9 cellular contexts compared by ENCODE assay signal in the genomic region with DNA sequence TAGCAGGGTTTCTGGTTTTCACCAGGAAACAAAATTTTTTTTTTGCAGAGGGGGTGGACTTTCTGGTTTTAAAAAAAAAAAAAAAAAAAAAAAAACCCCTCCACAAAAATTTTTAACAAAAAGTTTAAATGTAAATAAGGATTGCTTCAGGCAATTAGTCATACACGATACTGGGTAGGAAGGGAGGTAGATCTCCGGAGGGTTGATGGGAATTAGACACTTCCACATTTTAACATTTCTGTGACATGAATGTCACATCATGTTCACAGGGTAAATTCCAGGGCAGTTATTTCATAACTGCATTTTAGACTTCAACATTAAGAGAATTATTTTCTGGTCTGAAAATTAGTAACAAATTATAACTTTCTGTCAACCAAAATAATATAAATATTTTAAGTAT. TPM values are rescaled to one million over a fixed set of nuclear protein-coding genes. Genes with fewer than 3 reads are reported as not detected.
DNase-seq lines count a peak whose midpoint lies in the region; ATAC-seq and TF ChIP-seq lines count a peak whose summit lies in the region.
"Had no signal": no experiment of that assay in that cellular context is flagged by ENCODE, and none has a peak within 500 bp of the region (broad histone marks: within the 10 kb centered on the region; RNA-seq: fewer than 3 reads in every experiment).

No MANE protein-coding gene starts in this region.

- 6 to 22% (median 9%) methylated on average over 2 of the region's 2 CpGs for WGBS in psoas muscle, 3 donors

- H3K4me1 Mint-ChIP-seq in activated CD4-positive, alpha-beta T cell treated with anti-CD3 and anti-CD28 coated beads, Interleukin-2, amount 10 ng/mL, durations not matched to agents 24 days and 14 days: peaks cover 46% of the 10 kb centered on the region

- CTCF ChIA-PET in PC-9 (lab: Charles Lee): no interaction called here

- POLR2A ChIA-PET in PC-9 (lab: Charles Lee; ENCODE audit: unreplicated experiment): no interaction called here

- no peaks in the 10 kb centered on the region for H3K9me3 Mint-ChIP-seq in activated CD4-positive, alpha-beta T cell treated with anti-CD3 and anti-CD28 coated beads, Interleukin-2, amount 10 ng/mL, durations not matched to agents 24 days and 14 days

- H3K36me3 ChIP-seq in PC-9 (ENCODE audit: low read depth): 0 out of 2 replicates have a peak, but pooled peaks cover 6% of the 10 kb centered on the region
- H3K36me3 ChIP-seq in psoas muscle (ENCODE audit: insufficient read depth in 1 of 2, low read depth in 1 of 2): peaks cover 8 to 56% of the 10 kb centered on the region in 2 donors
- H3K36me3 ChIP-seq in MG63: peaks cover 30% of the 10 kb centered on the region

- H3K4me3 Mint-ChIP-seq in activated CD4-positive, alpha-beta T cell treated with anti-CD3 and anti-CD28 coated beads, Interleukin-2, amount 10 ng/mL, durations not matched to agents 24 days and 14 days: peak overlapping the region; percentile 38

- no TSS peak for BruUV-seq in PC-9 (replicated peaks; lab: Mats Ljungman, UMichigan)

- peak overlapping the region; percentile 41; the same call in 1 of the 2 replicates for H3K27ac ChIP-seq in PC-9
- peak overlapping the region; percentile 28 for H3K27ac ChIP-seq in epithelial cell of prostate
- H3K27ac ChIP-seq in psoas muscle: peak overlapping the region; percentile 58
- H3K27ac ChIP-seq: SJSA1 had no signal

- TF ChIP-seq CTCF in PC-9 (conservative IDR thresholded peaks at IDR 0.05): no peak
- no peak for TF ChIP-seq CTCF in psoas muscle (IDR thresholded peaks at IDR 0.05)

- H3K4me3 ChIP-seq in PC-9: no peak overlapping the region
- H3K4me3 ChIP-seq in psoas muscle: no peak overlapping the region
- no peak overlapping the region for H3K4me3 ChIP-seq in MG63
- H3K4me3 ChIP-seq: SJSA1 had no signal

- H3F3A ChIP-seq in PC-9 (ENCODE audit: insufficient read depth, low read depth): peaks cover 7% of the 10 kb centered on the region; the same call in 1 of the 2 replicates

- intact Hi-C loops in activated CD4-positive, alpha-beta T cell treated with anti-CD3 and anti-CD28 coated beads, Interleukin-2, amount 10 ng/mL, durations not matched to agents 24 days and 14 days (cut with micrococcal nuclease): no loop called here
- intact Hi-C loops in PC-9 (cut with micrococcal nuclease; ENCODE audit: unreplicated experiment) (no loop called here), psoas muscle (cut with DNase I) (no loop called here), Right ventricle myocardium inferior (cut with DNase I) (no loop called here)

- H3K36me3 Mint-ChIP-seq in activated CD4-positive, alpha-beta T cell treated with anti-CD3 and anti-CD28 coated beads, Interleukin-2, amount 10 ng/mL, durations not matched to agents 24 days and 14 days (ENCODE audit: low read depth): peaks cover 56% of the 10 kb centered on the region

- no peaks in the 10 kb centered on the region for H3K9me2 ChIP-seq in PC-9 (ENCODE audit: insufficient read depth)

- H3K4me1 ChIP-seq in PC-9 (replicated peaks; ENCODE audit: insufficient read depth) (no peaks in the 10 kb centered on the region), psoas muscle (peaks cover 31% of the 10 kb centered on the region)
- H3K4me1 ChIP-seq: SJSA1 had no signal

- peak overlapping the region; percentile 71 for H3K27ac Mint-ChIP-seq in activated CD4-positive, alpha-beta T cell treated with anti-CD3 and anti-CD28 coated beads, Interleukin-2, amount 10 ng/mL, durations not matched to agents 24 days and 14 days

- H4K20me1 ChIP-seq in PC-9 (ENCODE audit: insufficient read depth): peaks cover 27% of the 10 kb centered on the region

- no peak for DNase-seq in activated CD4-positive, alpha-beta T cell treated with anti-CD3 and anti-CD28 coated beads, Interleukin-2, amount 10 ng/mL, durations not matched to agents 24 days and 14 days
- DNase-seq in activated CD4-positive, alpha-beta T cell treated with anti-CD3 and anti-CD28 coated beads for 48 hours: no peak
- no peak for DNase-seq in PC-9
- peak; percentile 3 for DNase-seq in epithelial cell of prostate (ENCODE audit: low read depth, low spot score)
- no peak for DNase-seq in psoas muscle
- no peak for DNase-seq in MG63
- no peak for DNase-seq in Right ventricle myocardium inferior (ENCODE audit: missing footprints)
- DNase-seq in kidney glomerular epithelial cell (lab: John Stamatoyannopoulos, UW): no peak

- no peak overlapping the region for H2AFZ ChIP-seq in PC-9

- H3K79me2 ChIP-seq in PC-9 (ENCODE audit: low read depth): peaks cover 45% of the 10 kb centered on the region

- H3K27me3 Mint-ChIP-seq in activated CD4-positive, alpha-beta T cell treated with anti-CD3 and anti-CD28 coated beads, Interleukin-2, amount 10 ng/mL, durations not matched to agents 24 days and 14 days: no peaks in the 10 kb centered on the region

- peak; percentile 56 to 76 (median 72) for ATAC-seq in psoas muscle
- no peak for ATAC-seq in Right ventricle myocardium inferior

- H3K4me2 ChIP-seq in PC-9: no peak overlapping the region

- H3K27me3 ChIP-seq in PC-9 (ENCODE audit: insufficient read depth, low read depth) (no peaks in the 10 kb centered on the region), psoas muscle (ENCODE audit: insufficient read depth in 3 of 3, low read length in 2 of 3) (no peaks in the 10 kb centered on the region), MG63 (no peaks in the 10 kb centered on the region)
- H3K27me3 ChIP-seq: SJSA1 had no signal

- no peaks in the 10 kb centered on the region for H3K9me3 ChIP-seq in PC-9 (ENCODE audit: insufficient read depth, low read depth)
- no peaks in the 10 kb centered on the region for H3K9me3 ChIP-seq in psoas muscle
- H3K9me3 ChIP-seq in MG63: no peaks in the 10 kb centered on the region
- H3K9me3 ChIP-seq: SJSA1 had no signal

RNA-seq across cellular contexts. Expression of a gene that starts 15.9 kb away (rescaled TPM):
- total RNA-seq in activated CD4-positive, alpha-beta T cell treated with anti-CD3 and anti-CD28 coated beads, Interleukin-2, amount 10 ng/mL, durations not matched to agents 24 days and 14 days: 122 and 129 TPM in 2 replicates
- total RNA-seq in PC-9 (2021) (49.8 and 59.7 TPM in 2 replicates), psoas muscle (10 to 100 TPM; 45.3 to 85.1 (median 72.3) TPM), Right ventricle myocardium inferior (40.4 TPM)
- 10 to 100 TPM; 25.9 to 59.3 (median 37.0) TPM for polyA plus RNA-seq in psoas muscle
- 99.7 and 106 TPM in 2 replicates for total RNA-seq in MG63 (2014; rRNA removed; shearing (Covaris generic); ENCODE audit: low replicate concordance)

RNA-seq across cellular contexts. Expression of a gene that starts 26.9 kb away (rescaled TPM):
- total RNA-seq in activated CD4-positive, alpha-beta T cell treated with anti-CD3 and anti-CD28 coated beads, Interleukin-2, amount 10 ng/mL, durations not matched to agents 24 days and 14 days: 30.0 and 32.5 TPM in 2 replicates
- total RNA-seq in PC-9 (2021) (37.7 and 39.5 TPM in 2 replicates), psoas muscle (10 to 100 TPM in 1 of 4 donors, 1 to 10 TPM in 3; 4.5 to 14.5 (median 7.7) TPM), Right ventricle myocardium inferior (26.6 TPM)
- 10 to 100 TPM in 1 of 3 donors, 1 to 10 TPM in 2; 6.0 to 12.5 (median 6.0) TPM for polyA plus RNA-seq in psoas muscle
- total RNA-seq in MG63 (2014; rRNA removed; shearing (Covaris generic); ENCODE audit: low replicate concordance): 8.1 and 8.9 TPM in 2 replicates

RNA-seq across cellular contexts. Expression of a gene that starts 59.3 kb away (rescaled TPM):
- 174 and 176 TPM in 2 replicates for total RNA-seq in activated CD4-positive, alpha-beta T cell treated with anti-CD3 and anti-CD28 coated beads, Interleukin-2, amount 10 ng/mL, durations not matched to agents 24 days and 14 days
- total RNA-seq in PC-9 (2021): 31.0 and 36.1 TPM in 2 replicates
- total RNA-seq in psoas muscle: 10 to 100 TPM; 22.4 to 40.9 (median 37.6) TPM
- 10 to 100 TPM; 44.5 to 80.1 (median 51.3) TPM for polyA plus RNA-seq in psoas muscle
- 13.0 and 23.7 TPM in 2 replicates for total RNA-seq in MG63 (2014; rRNA removed; shearing (Covaris generic); ENCODE audit: low replicate concordance)
- 25.6 TPM for total RNA-seq in Right ventricle myocardium inferior
